10 cellular contexts compared by ENCODE assay signal in genomic region chr10:100349087-100349486, GRCh38. TPM values are rescaled to one million over a fixed set of nuclear protein-coding genes. Genes with fewer than 3 reads are reported as not detected.
A peak's percentile ranks its signal among the peaks of the same experiment; 100 is the strongest.
DNase-seq lines count a peak whose midpoint lies in the region; ATAC-seq, FAIRE-seq and TF ChIP-seq lines count a peak whose summit lies in the region.
"Had no signal": no experiment of that assay in that cellular context is flagged by ENCODE, and none has a peak within 500 bp of the region (broad histone marks: within the 10 kb centered on the region; RNA-seq: fewer than 3 reads in every experiment).

No MANE protein-coding gene starts in this region.

- peak overlapping the region; percentile 87 to 99 (median 97) for H3K4me2 ChIP-seq in BLaER1 treated with 17β-estradiol and CSF1 and Interleukin-3, amounts not matched to agents 10 nM and 100 nM
- peak overlapping the region; percentile 88 for H3K4me2 ChIP-seq in KMS-11
- H3K4me2 ChIP-seq in mesendoderm (ENCODE audit: low read length): peak overlapping the region; percentile 96

- peak overlapping the region; percentile 83 to 93 (median 90); a peak in 21 of 22 replicates for H3K9ac ChIP-seq in BLaER1 treated with 17β-estradiol and CSF1 and Interleukin-3, amounts not matched to agents 10 nM and 100 nM
- no peak overlapping the region; the same call in 1 of the 2 replicates for H3K9ac ChIP-seq in KMS-11
- peak overlapping the region; percentile 99 for H3K9ac ChIP-seq in mesendoderm (ENCODE audit: low read length)

- no peak for DNase-seq in bronchial epithelial cell (ENCODE audit: low read depth)
- DNase-seq in mesendoderm: no peak
- no peak for DNase-seq in omental fat pad (ENCODE audit: low spot score)
- DNase-seq in H54 (ENCODE audit: insufficient read length, low spot score): no peak
- no peak for DNase-seq in AG08395 (ENCODE audit: low spot score)
- DNase-seq: aorta had no signal

- H4K5ac ChIP-seq in mesendoderm (ENCODE audit: low read length): no peak overlapping the region

- H3K27me3 ChIP-seq in BLaER1 treated with 17β-estradiol and CSF1 and Interleukin-3, amounts not matched to agents 10 nM and 100 nM: no peaks in the 10 kb centered on the region
- H3K27me3 ChIP-seq in KMS-11 (ENCODE audit: insufficient read depth, low read depth): no peaks in the 10 kb centered on the region
- no peaks in the 10 kb centered on the region for H3K27me3 ChIP-seq in bronchial epithelial cell (ENCODE audit: control insufficient read depth, insufficient read depth, low read length)
- no peaks in the 10 kb centered on the region for H3K27me3 ChIP-seq in mesendoderm (ENCODE audit: insufficient read depth, low read length, poor library complexity)
- H3K27me3 ChIP-seq: SJCRH30 had no signal

- H3K79me2 ChIP-seq in KMS-11 (ENCODE audit: insufficient read depth, low read depth) (peaks cover 47% of the 10 kb centered on the region), mesendoderm (ENCODE audit: control insufficient read depth, insufficient read depth, low read length) (peaks cover 69% of the 10 kb centered on the region)

- H2AK5ac ChIP-seq in mesendoderm (ENCODE audit: low read length): no peak overlapping the region

- no peak overlapping the region for H3K4ac ChIP-seq in mesendoderm (ENCODE audit: low read depth, low read length)

- peaks cover 44 to 65% (median 51%) of the 10 kb centered on the region in 10 experiments for H3K4me1 ChIP-seq in BLaER1 treated with 17β-estradiol and CSF1 and Interleukin-3, amounts not matched to agents 10 nM and 100 nM
- H3K4me1 ChIP-seq in KMS-11 (ENCODE audit: low read depth, poor library complexity, severe bottlenecking): peaks cover 46% of the 10 kb centered on the region
- peaks cover 28% of the 10 kb centered on the region for H3K4me1 ChIP-seq in mesendoderm (ENCODE audit: control insufficient read depth, low read depth, low read length)

- H4K20me1 ChIP-seq in BLaER1 treated with 17β-estradiol and CSF1 and Interleukin-3, amounts not matched to agents 10 nM and 100 nM: peaks cover 35 to 63% (median 58%) of the 10 kb centered on the region in 11 experiments; a peak in 21 of 22 replicates
- peaks cover 11% of the 10 kb centered on the region; the same call in 1 of the 2 replicates for H4K20me1 ChIP-seq in KMS-11 (ENCODE audit: insufficient read depth)

- ATAC-seq in HG02763 (IDR thresholded peaks at IDR 0.05; ENCODE audit: unreplicated experiment) (no peak), omental fat pad (ENCODE audit: low FRiP score) (no peak)

- H2BK15ac ChIP-seq in mesendoderm (replicated peaks; ENCODE audit: low read depth): no peak overlapping the region

- peak overlapping the region; percentile 99 for H3K56ac ChIP-seq in mesendoderm (ENCODE audit: low read length)

- H3K79me1 ChIP-seq in mesendoderm (ENCODE audit: low read length): peaks cover 27% of the 10 kb centered on the region

- H2BK5ac ChIP-seq in mesendoderm (ENCODE audit: low read length): no peak overlapping the region

- H3K36me3 ChIP-seq in BLaER1 treated with 17β-estradiol and CSF1 and Interleukin-3, amounts not matched to agents 10 nM and 100 nM: peaks cover 53 to 63% (median 60%) of the 10 kb centered on the region in 11 experiments
- peaks cover 20% of the 10 kb centered on the region; the same call in 1 of the 2 replicates for H3K36me3 ChIP-seq in KMS-11 (ENCODE audit: insufficient read depth)
- peaks cover 39% of the 10 kb centered on the region for H3K36me3 ChIP-seq in bronchial epithelial cell (ENCODE audit: control insufficient read depth, insufficient read depth, low read length)
- H3K36me3 ChIP-seq in mesendoderm (ENCODE audit: control insufficient read depth, insufficient read depth, low read length): peaks cover 32% of the 10 kb centered on the region

- peak overlapping the region; percentile 34 for H3K18ac ChIP-seq in mesendoderm (ENCODE audit: low read length)

- peak overlapping the region; percentile 82 to 97 (median 94) for H3K4me3 ChIP-seq in BLaER1 treated with 17β-estradiol and CSF1 and Interleukin-3, amounts not matched to agents 10 nM and 100 nM
- no peak overlapping the region for H3K4me3 ChIP-seq in KMS-11 (IDR thresholded peaks at IDR 0.05; ENCODE audit: insufficient read depth, low read depth, low read length)
- peak overlapping the region; percentile 78 for H3K4me3 ChIP-seq in bronchial epithelial cell (ENCODE audit: low read depth, low read length)
- H3K4me3 ChIP-seq in mesendoderm (ENCODE audit: low read length): peak overlapping the region; percentile 97

- no peak overlapping the region for H2AFZ ChIP-seq in KMS-11 (ENCODE audit: low read depth)

- no peaks in the 10 kb centered on the region for H3K9me3 ChIP-seq in BLaER1 treated with 17β-estradiol and CSF1 and Interleukin-3, amounts not matched to agents 10 nM and 100 nM (replicated peaks in 1 of 11)
- H3K9me3 ChIP-seq: SJCRH30 had no signal

- no peak overlapping the region for H4K8ac ChIP-seq in mesendoderm (ENCODE audit: low read depth, low read length)

- TF ChIP-seq CTCF in KMS-11 (conservative IDR thresholded peaks at IDR 0.05; ENCODE audit: low read depth, low read length): no peak
- no peak for TF ChIP-seq CTCF in bronchial epithelial cell (IDR thresholded peaks at IDR 0.05; ENCODE audit: insufficient read depth, low read length, severe bottlenecking)
- no peak for TF ChIP-seq CTCF in omental fat pad (IDR thresholded peaks at IDR 0.05)

- FAIRE-seq in bronchial epithelial cell (lab: Jason Lieb, UNC) (no peak), H54 (lab: Jason Lieb, UNC) (no peak)

- WGBS in mesendoderm (ENCODE audit: extremely low coverage, insufficient coverage, low lambda C conversion rate): no CpG with 5 or more reads among the region's 5 CpGs

- H3K23ac ChIP-seq in mesendoderm (ENCODE audit: low read length): no peak overlapping the region

- TF ChIP-seq POLR2A in H54 (IDR thresholded peaks at IDR 0.05; ENCODE audit: low read depth, low read length): no peak

- no peak overlapping the region for H2BK120ac ChIP-seq in mesendoderm (ENCODE audit: low read depth, low read length)

- peak overlapping the region in 1 of 11 experiments; percentile 81; a peak in 1 of 22 replicates for H3K27ac ChIP-seq in BLaER1 treated with 17β-estradiol and CSF1 and Interleukin-3, amounts not matched to agents 10 nM and 100 nM
- H3K27ac ChIP-seq in KMS-11: no peak overlapping the region
- H3K27ac ChIP-seq in mesendoderm (ENCODE audit: low read depth, low read length): no peak overlapping the region
- H3K27ac ChIP-seq: SJCRH30 had no signal

RNA-seq across cellular contexts. Expression of gene SCD, which starts 2.1 kb away (rescaled TPM):
- 199 and 298 TPM in 2 replicates for total RNA-seq in bronchial epithelial cell
- polyA plus RNA-seq in mesendoderm (2013, experiment 1 of 2): 565 TPM
- polyA plus RNA-seq in mesendoderm (2013, experiment 2 of 2): 558 TPM
- total RNA-seq in omental fat pad: 1,000 to 10,000 TPM in 1 of 4 donors, 100 to 1,000 TPM in 3; 258 to 1,217 (median 417) TPM

RNA-seq across cellular contexts. Expression of gene PKD2L1, which starts 19.1 kb away (rescaled TPM):
- total RNA-seq in bronchial epithelial cell (under 0.01 TPM in 1 of 2 replicates, not detected in the other), omental fat pad (under 1 TPM in 2 of 4 donors, not detected in 2; 0.24 to 0.37 TPM)
- 0.04 TPM for polyA plus RNA-seq in mesendoderm (2013, experiment 1 of 2)
- polyA plus RNA-seq in mesendoderm (2013, experiment 2 of 2): 0.07 TPM
- total RNA-seq: SJCRH30 had no signal
